11 cellular contexts compared by ENCODE assay signal in the genomic region with DNA sequence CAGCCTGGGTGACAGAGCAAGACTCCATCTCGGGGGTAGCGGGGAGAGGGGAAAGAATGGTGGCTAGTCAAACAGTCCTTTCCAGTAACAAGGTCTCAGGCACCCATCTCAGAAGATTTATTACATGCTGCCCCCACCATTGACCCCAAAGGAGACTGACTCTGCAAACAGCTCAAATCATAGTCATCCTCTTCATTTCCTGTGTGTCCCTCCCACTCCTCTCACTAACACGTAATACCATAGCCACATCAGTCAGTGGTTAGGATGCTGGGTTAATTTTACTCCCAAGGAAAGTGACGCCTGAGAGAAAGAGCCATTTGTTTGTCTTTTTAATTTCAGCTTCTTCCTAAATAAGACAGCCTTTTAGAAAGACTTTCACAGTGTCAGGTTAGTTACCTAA. TPM values are rescaled to one million over a fixed set of nuclear protein-coding genes. Genes with fewer than 3 reads are reported as not detected.
DNase-seq lines count a peak whose midpoint lies in the region; ATAC-seq, FAIRE-seq and TF ChIP-seq lines count a peak whose summit lies in the region.
"Had no signal": no experiment of that assay in that cellular context is flagged by ENCODE, and none has a peak within 500 bp of the region (broad histone marks: within the 10 kb centered on the region; RNA-seq: fewer than 3 reads in every experiment).

No MANE protein-coding gene starts in this region.

- H3K4me3 ChIP-seq in small intestine (ENCODE audit: low read depth in 1 of 2, low read length in 2 of 2): no peak overlapping the region
- H3K4me3 ChIP-seq in dorsolateral prefrontal cortex: no peak overlapping the region
- H3K4me3 ChIP-seq in heart right ventricle: no peak overlapping the region

- WGBS in small intestine, 3 donors: 39 to 45% (median 41%) methylated on average over 4 of the region's 4 CpGs
- 78 to 87% methylated on average over 4 of the region's 4 CpGs for WGBS in heart right ventricle, 2 donors

- ATAC-seq in GM21576 (IDR thresholded peaks at IDR 0.05; ENCODE audit: unreplicated experiment) (peak; percentile 32), heart right ventricle (no peak)
- ATAC-seq: esophagus mucosa had no signal

- no peak for TF ChIP-seq CTCF in dorsolateral prefrontal cortex (IDR thresholded peaks at IDR 0.05 in 54 of 56, conservative IDR thresholded peaks at IDR 0.05 in 2 of 56; ENCODE audit: low read depth in 1 of 56, partially characterized antibody in 56 of 56)
- TF ChIP-seq CTCF in heart right ventricle (IDR thresholded peaks at IDR 0.05): no peak

- H3K9me3 ChIP-seq in small intestine (ENCODE audit: control insufficient read depth, low read depth) (no peaks in the 10 kb centered on the region), heart right ventricle (no peaks in the 10 kb centered on the region)

- no peaks in the 10 kb centered on the region for H3K36me3 ChIP-seq in small intestine (ENCODE audit: control insufficient read depth in 2 of 2, insufficient read depth in 2 of 2, low read length in 2 of 2)
- H3K36me3 ChIP-seq in heart right ventricle: no peaks in the 10 kb centered on the region

- FAIRE-seq in small intestine (lab: Jason Lieb, UNC) (no peak), frontal cortex (lab: Jason Lieb, UNC) (no peak)

- H3K4me1 ChIP-seq in small intestine (ENCODE audit: control insufficient read depth in 2 of 2, insufficient read depth in 1 of 2, low read depth in 1 of 2, low read length in 1 of 2) (no peaks in the 10 kb centered on the region), heart right ventricle (peaks cover 0 to 14% (median 0%) of the 10 kb centered on the region in 9 donors)

- H3K27ac ChIP-seq in small intestine (ENCODE audit: low read depth in 1 of 2, low read length in 1 of 2) (no peak overlapping the region), dorsolateral prefrontal cortex (no peak overlapping the region), heart right ventricle (no peak overlapping the region)

- H3K27me3 ChIP-seq in small intestine (ENCODE audit: control insufficient read depth in 2 of 2, insufficient read depth in 2 of 2, low read length in 2 of 2) (no peaks in the 10 kb centered on the region), dorsolateral prefrontal cortex (peaks cover 0 to 5% (median 0%) of the 10 kb centered on the region in 45 donors), heart right ventricle (peaks cover 0 to 26% (median 0%) of the 10 kb centered on the region in 7 donors)

- DNase-seq in Daoy (ENCODE audit: low read depth) (peak; percentile 69), NCI-H460 (ENCODE audit: extremely low read depth, low read depth) (peak; percentile 66), glomerular visceral epithelial cell (ENCODE audit: extremely low spot score) (peak; percentile 68), small intestine (no peak), dorsolateral prefrontal cortex (no peak), heart right ventricle (no peak), frontal cortex (ENCODE audit: low spot score in 2 of 2) (no peak)
- DNase-seq: NCI-H774; stimulated activated CD4-positive, alpha-beta T cell treated with anti-CD3 and anti-CD28 coated beads, Interleukin-1b, Interleukin-23, amount 100 ng/mL, for 48 hours had no signal

- intact Hi-C loops in dorsolateral prefrontal cortex (cut with DNase I): no loop called here
- intact Hi-C loops in heart right ventricle (cut with DNase I): no loop called here

RNA-seq across cellular contexts. Expression of gene BET1, which starts 56.6 kb away (rescaled TPM):
- total RNA-seq in Daoy (2014; rRNA removed; shearing (Covaris generic)): 36.8 and 61.2 TPM in 2 replicates
- 38.3 and 43.2 TPM in 2 replicates for total RNA-seq in NCI-H460 (2014; rRNA removed; shearing (Covaris generic))
- 36.7 and 44.0 TPM in 2 replicates for polyA plus RNA-seq in NCI-H460 (2014; cell fraction: nucleus; rRNA removed)
- polyA plus RNA-seq in small intestine: 10 to 100 TPM; 22.4 to 78.5 (median 39.2) TPM
- 10 to 100 TPM; 12.0 to 27.8 (median 19.9) TPM for total RNA-seq in dorsolateral prefrontal cortex
- 10 to 100 TPM in 8 of 10 donors, 1 to 10 TPM in 2; 6.9 to 13.8 (median 11.0) TPM for total RNA-seq in heart right ventricle
- 10 to 100 TPM; 14.4 to 20.2 TPM for polyA plus RNA-seq in heart right ventricle
- 25.7 TPM for total RNA-seq in frontal cortex

Comparison
In these comparisons a context has a peak if more than half of its experiments do, and no peak if none do; other contexts are left out.
1. DNase-seq: peak in Daoy (single experiment), NCI-H460 (single experiment) and glomerular visceral epithelial cell (single experiment); none in small intestine (single experiment), dorsolateral prefrontal cortex (0 of 10), heart right ventricle (0 of 2) and frontal cortex (0 of 2).